Comparison of ENCODE assay signal across 15 cellular contexts in the genomic region with DNA sequence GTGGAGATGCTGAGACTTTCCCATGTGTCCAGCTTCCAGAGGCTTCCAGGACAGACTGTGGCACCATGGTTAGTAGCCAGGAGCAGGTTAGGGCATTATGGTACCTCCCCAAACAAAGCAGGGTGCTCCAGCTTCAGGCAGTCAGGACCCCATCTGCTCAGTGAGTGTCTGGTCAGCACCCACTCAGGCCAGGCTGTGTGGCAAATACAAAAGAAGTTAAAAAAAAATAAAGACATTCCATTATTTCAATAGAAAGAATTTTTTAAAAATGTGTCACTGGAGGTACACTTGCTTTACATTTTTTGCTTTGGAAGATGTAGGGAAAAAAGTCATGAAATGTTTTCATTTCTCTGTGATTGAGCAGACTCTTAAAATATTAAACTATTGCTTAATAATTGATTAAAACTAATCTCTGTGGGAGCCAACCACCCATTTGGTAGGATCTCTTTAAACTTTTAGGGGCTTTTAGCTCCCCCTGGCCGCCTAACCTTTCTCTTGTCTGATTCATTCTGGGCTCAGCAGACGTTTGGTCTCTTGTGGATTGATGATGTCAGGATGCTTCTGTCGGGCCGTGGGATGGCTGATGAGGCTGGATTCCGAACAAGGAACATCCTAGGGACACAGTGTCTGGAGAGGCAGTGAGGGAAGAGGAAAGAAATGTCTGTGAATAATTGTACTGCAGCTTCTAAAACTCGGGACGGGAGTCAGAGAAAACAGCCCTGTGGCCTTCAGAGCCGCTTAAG. TPM values are rescaled to one million over a fixed set of nuclear protein-coding genes. Genes with fewer than 3 reads are reported as not detected.
A peak's percentile ranks its signal among the peaks of the same experiment; 100 is the strongest.
DNase-seq lines count a peak whose midpoint lies in the region; ATAC-seq and TF ChIP-seq lines count a peak whose summit lies in the region.
"Had no signal": no experiment of that assay in that cellular context is flagged by ENCODE, and none has a peak within 500 bp of the region (broad histone marks: within the 10 kb centered on the region; RNA-seq: fewer than 3 reads in every experiment).

No MANE protein-coding gene starts in this region.

- H3K27me3 Mint-ChIP-seq in endodermal cell (ENCODE audit: insufficient read depth): peaks cover 31% of the 10 kb centered on the region

- H3K9ac ChIP-seq in endodermal cell (ENCODE audit: extremely low read depth, low read length, poor library complexity, severe bottlenecking): no peak overlapping the region
- H3K9ac ChIP-seq in trophoblast cell (ENCODE audit: low read length): no peak overlapping the region

- no peak overlapping the region for H3K14ac ChIP-seq in trophoblast cell (ENCODE audit: low read length)

- no peaks in the 10 kb centered on the region for H3K79me1 ChIP-seq in trophoblast cell (ENCODE audit: low read length)

- H2AK5ac ChIP-seq in trophoblast cell (ENCODE audit: low read length): no peak overlapping the region

- H3K36me3 ChIP-seq in OCI-LY7 (ENCODE audit: insufficient read depth, low read length) (no peaks in the 10 kb centered on the region), endodermal cell (ENCODE audit: control insufficient read depth, insufficient read depth, low read length) (no peaks in the 10 kb centered on the region), trophoblast cell (ENCODE audit: control insufficient read depth in 1 of 2, insufficient read depth in 2 of 2, low read length in 2 of 2) (no peaks in the 10 kb centered on the region)

- no peak overlapping the region for H2AFZ ChIP-seq in OCI-LY7 (ENCODE audit: low read length)
- no peak overlapping the region for H2AFZ ChIP-seq in trophoblast cell (ENCODE audit: insufficient read depth, low read length, poor library complexity)
- H2AFZ ChIP-seq: hepatocyte had no signal

- no peak overlapping the region for H2BK120ac ChIP-seq in trophoblast cell (ENCODE audit: insufficient read depth, low read length, poor library complexity)

- H3K9me2 ChIP-seq in OCI-LY7 (ENCODE audit: insufficient read depth, low read length): no peaks in the 10 kb centered on the region

- no peak overlapping the region for H2BK12ac ChIP-seq in trophoblast cell (ENCODE audit: low read length)

- intact Hi-C loops in OCI-LY7 (cut with micrococcal nuclease; ENCODE audit: unreplicated experiment): no loop called here

- no peak overlapping the region for H3K18ac ChIP-seq in trophoblast cell (ENCODE audit: low read length)

- H3K4me3 ChIP-seq in OCI-LY7 (ENCODE audit: low read depth, low read length, poor library complexity, severe bottlenecking) (no peak overlapping the region), endodermal cell (ENCODE audit: low read length) (no peak overlapping the region), trophoblast cell (ENCODE audit: low read depth, low read length) (no peak overlapping the region)
- H3K4me3 ChIP-seq: hepatocyte, lung had no signal

- no peaks in the 10 kb centered on the region for H3K79me2 ChIP-seq in OCI-LY7 (ENCODE audit: insufficient read depth, low read depth, low read length)
- no peaks in the 10 kb centered on the region for H3K79me2 ChIP-seq in trophoblast cell (ENCODE audit: control insufficient read depth, insufficient read depth, low read length, poor library complexity)
- H3K79me2 ChIP-seq: hepatocyte had no signal

- H4K8ac ChIP-seq in trophoblast cell (ENCODE audit: low read depth, low read length): no peak overlapping the region

- TF ChIP-seq CTCF in OCI-LY7 (conservative IDR thresholded peaks at IDR 0.05; ENCODE audit: low read length) (peak; percentile 70), endodermal cell (conservative IDR thresholded peaks at IDR 0.05) (peak; percentile 29)

- no peak for ATAC-seq in GM21825 (IDR thresholded peaks at IDR 0.05; ENCODE audit: unreplicated experiment)

- H3K27ac ChIP-seq in OCI-LY7 (ENCODE audit: low read depth, low read length, poor library complexity, severe bottlenecking) (no peak overlapping the region), endodermal cell (ENCODE audit: low read depth, low read length) (no peak overlapping the region), trophoblast cell (ENCODE audit: low read depth, low read length) (no peak overlapping the region)
- H3K27ac ChIP-seq: hepatocyte had no signal

- BruUV-seq in OCI-LY7 (replicated peaks; lab: Mats Ljungman, UMichigan): no TSS peak

- no peak overlapping the region for H2BK5ac ChIP-seq in trophoblast cell (ENCODE audit: low read depth, low read length, poor library complexity)

- peak; percentile 81 for DNase-seq in EH (ENCODE audit: low read depth)
- DNase-seq in OCI-LY7 (ENCODE audit: low spot score): peak; percentile 51
- DNase-seq in endodermal cell: no peak
- DNase-seq in trophoblast cell: peak; percentile 14 to 36
- no peak for DNase-seq in activated CD4-positive, alpha-beta T cell treated with anti-CD3 and anti-CD28 coated beads for 4 hours
- no peak for DNase-seq in NCI-H1930 (lab: John Stamatoyannopoulos, UW)
- DNase-seq in activated CD4-positive, alpha-beta T cell treated with anti-CD3 and anti-CD28 coated beads, Interleukin-2, amount 50 U/mL, for 48 hours: no peak
- DNase-seq: DMS53; effector memory CD4-positive, alpha-beta T cell; NCI-H187; NK-92 treated with Interleukin-12 subunit alpha and Interleukin-12 subunit beta, amount 100 ng/mL, for 24 hours; stimulated activated CD4-positive, alpha-beta T cell treated with anti-CD3 and anti-CD28 coated beads, Interleukin-12 subunit alpha, Interleukin-12 subunit beta, amount 100 ng/mL, for 4 hours had no signal

- POLR2A ChIA-PET in OCI-LY7 (lab: Charles Lee): no interaction called here

- H3K4me2 ChIP-seq in OCI-LY7 (ENCODE audit: low read length): no peak overlapping the region
- H3K4me2 ChIP-seq in trophoblast cell (ENCODE audit: low read length): no peak overlapping the region
- H3K4me2 ChIP-seq: hepatocyte had no signal

- no peak overlapping the region for H4K91ac ChIP-seq in trophoblast cell (ENCODE audit: low read depth, low read length)

- no peak overlapping the region for H3K23ac ChIP-seq in trophoblast cell (ENCODE audit: low read length)

- no peaks in the 10 kb centered on the region for H3K9me3 Mint-ChIP-seq in endodermal cell

- H3K36me3 Mint-ChIP-seq in endodermal cell (ENCODE audit: low read depth): no peaks in the 10 kb centered on the region

- H4K12ac ChIP-seq in trophoblast cell (ENCODE audit: low read depth, low read length): no peak overlapping the region

- no peak overlapping the region for H3K4me3 Mint-ChIP-seq in endodermal cell

- H3K4ac ChIP-seq in trophoblast cell (ENCODE audit: low read depth, low read length): no peak overlapping the region

- H3K4me1 Mint-ChIP-seq in endodermal cell: peaks cover 5% of the 10 kb centered on the region

- CTCF ChIA-PET in OCI-LY7 (lab: Charles Lee; ENCODE audit: unreplicated experiment): no interaction called here

- no peaks in the 10 kb centered on the region for H4K20me1 ChIP-seq in OCI-LY7 (ENCODE audit: insufficient read depth, low read length)

- WGBS in endodermal cell (ENCODE audit: insufficient coverage in 1 of 2, insufficient read length in 1 of 2), 2 experiments: 56 to 58% methylated on average over 6 to 8 of the region's 8 CpGs
- WGBS in trophoblast cell (ENCODE audit: extremely low coverage, insufficient coverage, insufficient read length): no CpG with 5 or more reads among the region's 8 CpGs

- H3K9me3 ChIP-seq in OCI-LY7 (ENCODE audit: low read length): no peaks in the 10 kb centered on the region
- H3K9me3 ChIP-seq in endodermal cell (ENCODE audit: control insufficient read depth, low read length): no peaks in the 10 kb centered on the region
- H3K9me3 ChIP-seq in trophoblast cell (ENCODE audit: insufficient read depth, low read depth, low read length): no peaks in the 10 kb centered on the region

- H3K4me1 ChIP-seq in OCI-LY7 (ENCODE audit: insufficient read depth, low read length, poor library complexity, severe bottlenecking) (no peaks in the 10 kb centered on the region), endodermal cell (ENCODE audit: control insufficient read depth, insufficient read depth, low read length) (no peaks in the 10 kb centered on the region), trophoblast cell (ENCODE audit: control insufficient read depth in 1 of 2, insufficient read depth in 2 of 2, low read length in 2 of 2) (peaks cover 0 to 2% of the 10 kb centered on the region in 2 experiments)

- no peak overlapping the region for H3K27ac Mint-ChIP-seq in endodermal cell

- H3K27me3 ChIP-seq in endodermal cell (ENCODE audit: control insufficient read depth, insufficient read depth, low read length, poor library complexity, severe bottlenecking): peaks cover 46% of the 10 kb centered on the region
- no peaks in the 10 kb centered on the region for H3K27me3 ChIP-seq in trophoblast cell (ENCODE audit: insufficient read depth, low read length)

RNA-seq across cellular contexts. Expression of gene NPTX1, which starts 28.4 kb away (rescaled TPM):
- 0.22 TPM in 1 of 2 replicates, not detected in the other for total RNA-seq in OCI-LY7 (2014; rRNA removed; shearing (Covaris generic))
- total RNA-seq in OCI-LY7 (2022) (not detected in 2 replicates), endodermal cell (1 to 10 TPM in 1 of 2 donors, under 1 TPM in 1; 0.24 to 2.3 TPM)
- 2.3 TPM for polyA plus RNA-seq in endodermal cell (2013, experiment 1 of 2)
- polyA plus RNA-seq in endodermal cell (2013, experiment 2 of 2): 1.2 TPM
- polyA plus RNA-seq in trophoblast cell (2013): 0.06 and 0.14 TPM in 2 replicates

RNA-seq across cellular contexts. Expression of gene RPTOR, which starts 39.8 kb away (rescaled TPM):
- 41.3 and 48.1 TPM in 2 replicates for total RNA-seq in OCI-LY7 (2014; rRNA removed; shearing (Covaris generic))
- 80.1 and 87.8 TPM in 2 replicates for total RNA-seq in OCI-LY7 (2022)
- 10 to 100 TPM; 45.1 to 53.4 TPM for total RNA-seq in endodermal cell
- polyA plus RNA-seq in endodermal cell (2013, experiment 1 of 2): 17.1 TPM
- 17.6 TPM for polyA plus RNA-seq in endodermal cell (2013, experiment 2 of 2)
- polyA plus RNA-seq in trophoblast cell (2013): 10.2 and 10.8 TPM in 2 replicates

Comparison
In these comparisons a context has a peak if more than half of its experiments do, and no peak if none do; other contexts are left out.
1. DNase-seq: peak in EH (single experiment), OCI-LY7 (single experiment) and trophoblast cell (2 of 2); none in endodermal cell (single experiment), activated CD4-positive, alpha-beta T cell treated with anti-CD3 and anti-CD28 coated beads for 4 hours (0 of 2), NCI-H1930 (0 of 2) and activated CD4-positive, alpha-beta T cell treated with anti-CD3 and anti-CD28 coated beads, Interleukin-2, amount 50 U/mL, for 48 hours (0 of 2).